In the genomic region with DNA sequence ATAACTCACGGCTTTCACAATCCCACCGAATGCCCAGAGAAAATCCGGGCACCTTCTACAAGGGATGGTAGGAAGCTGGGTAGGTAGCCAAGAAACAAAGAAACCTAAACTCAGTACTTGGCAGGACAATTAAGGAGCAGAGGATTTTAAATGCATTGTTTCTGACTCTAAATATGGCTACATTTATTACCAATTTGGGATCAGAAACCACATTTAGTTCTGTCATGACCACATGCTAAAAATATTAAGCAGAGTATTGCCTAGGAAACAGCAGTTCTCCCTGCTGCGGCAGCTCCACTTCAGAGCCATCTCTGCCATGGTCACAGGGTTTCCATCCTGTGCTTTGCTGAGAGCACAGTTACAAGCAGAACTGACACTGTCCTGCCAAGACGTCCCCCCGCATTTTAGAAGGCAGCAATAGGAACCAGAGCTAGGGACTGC, we compare ENCODE assay signal across 12 cellular contexts. TPM values are rescaled to one million over a fixed set of nuclear protein-coding genes. Genes with fewer than 3 reads are reported as not detected.
DNase-seq lines count a peak whose midpoint lies in the region; TF ChIP-seq lines count a peak whose summit lies in the region.
"Had no signal": no experiment of that assay in that cellular context is flagged by ENCODE, and none has a peak within 500 bp of the region (broad histone marks: within the 10 kb centered on the region; RNA-seq: fewer than 3 reads in every experiment).

No MANE protein-coding gene starts in this region.

- H3K27me3 Mint-ChIP-seq in MCF 10A (ENCODE audit: insufficient read depth, unreplicated experiment), result no peaks in the 10 kb centered on the region
- H3K27me3 Mint-ChIP-seq: activated CD4-positive, alpha-beta memory T cell treated with anti-CD3 and anti-CD28 coated beads, Interleukin-2, amount 10 ng/mL, durations not matched to agents 7 days and 5 days had no signal

- POLR2A ChIA-PET in MCF 10A (lab: Yijun Ruan, JAX), result interaction anchor here (1.4 kb wide), 1 partner anchor 10 kb away, joined by 5 read pairs; no protein-coding TSS in a partner anchor

- no peak overlapping the region for H2BK120ac ChIP-seq in mesenchymal stem cell (ENCODE audit: low read depth, low read length)

- 82% methylated on average over 6 of the region's 6 CpGs for WGBS in mesenchymal stem cell

- H3K9me3 Mint-ChIP-seq in MCF 10A (ENCODE audit: unreplicated experiment), result no peaks in the 10 kb centered on the region
- H3K9me3 Mint-ChIP-seq: activated CD4-positive, alpha-beta memory T cell treated with anti-CD3 and anti-CD28 coated beads, Interleukin-2, amount 10 ng/mL, durations not matched to agents 7 days and 5 days had no signal

- TF ChIP-seq CTCF in breast epithelium (IDR thresholded peaks at IDR 0.05) (no peak), MCF 10A (IDR thresholded peaks at IDR 0.05; ENCODE audit: unreplicated experiment) (no peak), uterus (IDR thresholded peaks at IDR 0.05) (no peak), brain microvascular endothelial cell (IDR thresholded peaks at IDR 0.05; ENCODE audit: low read depth, low read length, missing control alignments) (no peak)

- no peaks in the 10 kb centered on the region for H3K9me3 ChIP-seq in breast epithelium
- H3K9me3 ChIP-seq in mesenchymal stem cell (ENCODE audit: control insufficient read depth, low read length), result no peaks in the 10 kb centered on the region
- no peaks in the 10 kb centered on the region for H3K9me3 ChIP-seq in uterus

- H2AK5ac ChIP-seq in mesenchymal stem cell (ENCODE audit: low read length, severe bottlenecking), result peak overlapping the region; percentile 84

- no peak overlapping the region for H3K4me3 Mint-ChIP-seq in MCF 10A (ENCODE audit: unreplicated experiment)
- H3K4me3 Mint-ChIP-seq: activated CD4-positive, alpha-beta memory T cell treated with anti-CD3 and anti-CD28 coated beads, Interleukin-2, amount 10 ng/mL, durations not matched to agents 7 days and 5 days had no signal

- BruUV-seq in MCF 10A (replicated peaks; lab: Mats Ljungman, UMichigan), result no TSS peak

- peaks cover 19% of the 10 kb centered on the region for H3K79me1 ChIP-seq in mesenchymal stem cell (replicated peaks; ENCODE audit: low read length, poor library complexity, severe bottlenecking)

- peak overlapping the region; percentile 1 for H4K8ac ChIP-seq in mesenchymal stem cell (ENCODE audit: low read length)

- peak overlapping the region; percentile 87 for H3K9ac ChIP-seq in mesenchymal stem cell (ENCODE audit: low read length)

- H2AFZ ChIP-seq in mesenchymal stem cell (ENCODE audit: low read depth, low read length), result no peak overlapping the region

- no peak overlapping the region for H4K91ac ChIP-seq in mesenchymal stem cell (ENCODE audit: low read length)

- H3K36me3 Mint-ChIP-seq in MCF 10A (ENCODE audit: insufficient read depth, unreplicated experiment), result peaks cover 11% of the 10 kb centered on the region

- peaks cover 24% of the 10 kb centered on the region for H3K4me1 Mint-ChIP-seq in MCF 10A (ENCODE audit: insufficient read depth, unreplicated experiment)

- H3K4me3 ChIP-seq in breast epithelium (no peak overlapping the region), mesenchymal stem cell (ENCODE audit: insufficient read depth in 1 of 2, low read depth in 1 of 2, low read length in 2 of 2) (no peak overlapping the region), uterus (no peak overlapping the region), brain microvascular endothelial cell (ENCODE audit: low read depth, low read length) (no peak overlapping the region)
- H3K4me3 ChIP-seq: cardiac muscle cell had no signal

- H3K4ac ChIP-seq in mesenchymal stem cell (ENCODE audit: low read depth in 1 of 2, low read length in 2 of 2), result no peak overlapping the region

- peak overlapping the region; percentile 69 for H3K27ac ChIP-seq in breast epithelium
- no peak overlapping the region for H3K27ac ChIP-seq in mesenchymal stem cell (ENCODE audit: low read length, poor library complexity, severe bottlenecking)
- H3K27ac ChIP-seq in uterus, result peak overlapping the region; percentile 70 to 81
- H3K27ac ChIP-seq in brain microvascular endothelial cell, result no peak overlapping the region
- H3K27ac ChIP-seq: cardiac muscle cell, RWPE1 had no signal

- in situ Hi-C loops in brain microvascular endothelial cell (cut with HindIII; ENCODE audit: low pct_ligation_motif_present, low sequenced_read_pairs), result no loop called here

- TF ChIP-seq POLR2A in breast epithelium (IDR thresholded peaks at IDR 0.05) (no peak), uterus (IDR thresholded peaks at IDR 0.05) (no peak)

- H3K4me1 ChIP-seq in breast epithelium, result peaks cover 0 to 26% of the 10 kb centered on the region in 2 donors
- H3K4me1 ChIP-seq in mesenchymal stem cell (ENCODE audit: control insufficient read depth, insufficient read depth, low read depth, low read length), result peaks cover 12% of the 10 kb centered on the region
- peaks cover 5 to 20% of the 10 kb centered on the region in 2 donors for H3K4me1 ChIP-seq in uterus

- CTCF ChIA-PET in MCF 10A (lab: Yijun Ruan, JAX), result interaction anchor here (0.5 to 1.2 kb wide), 5 partner anchors 31 to 1187 kb away, joined by 3 to 4 read pairs (median 4); no protein-coding TSS in a partner anchor

- intact Hi-C loops in breast epithelium (cut with DNase I; ENCODE audit: low total_unique reads), result no loop called here
- intact Hi-C loops in MCF 10A (cut with micrococcal nuclease), result no loop called here
- intact Hi-C loops in uterus (cut with DNase I; ENCODE audit: low total_unique reads), result no loop called here

- no peak overlapping the region for H3K23ac ChIP-seq in mesenchymal stem cell (ENCODE audit: low read length in 2 of 2)

- H2BK15ac ChIP-seq in mesenchymal stem cell (ENCODE audit: low read depth, poor library complexity, severe bottlenecking), result no peak overlapping the region

- H3K18ac ChIP-seq in mesenchymal stem cell (ENCODE audit: low read depth in 1 of 2, low read length in 2 of 2), result peak overlapping the region in 1 of 2 experiments; percentile 61

- no peak overlapping the region for H2BK5ac ChIP-seq in mesenchymal stem cell (ENCODE audit: low read depth, low read length, poor library complexity, severe bottlenecking)

- no peak overlapping the region for H3K27ac Mint-ChIP-seq in MCF 10A (ENCODE audit: low read depth, unreplicated experiment)
- H3K27ac Mint-ChIP-seq: activated CD4-positive, alpha-beta memory T cell treated with anti-CD3 and anti-CD28 coated beads, Interleukin-2, amount 10 ng/mL, durations not matched to agents 7 days and 5 days had no signal

- no peak overlapping the region for H3K14ac ChIP-seq in mesenchymal stem cell (ENCODE audit: low read length in 2 of 2)

- no peaks in the 10 kb centered on the region for H3K27me3 ChIP-seq in breast epithelium
- H3K27me3 ChIP-seq in mesenchymal stem cell (ENCODE audit: control insufficient read depth in 1 of 2, insufficient read depth in 1 of 2, low read length in 2 of 2), result no peaks in the 10 kb centered on the region
- H3K27me3 ChIP-seq in uterus, result no peaks in the 10 kb centered on the region
- H3K27me3 ChIP-seq in brain microvascular endothelial cell (replicated peaks), result no peaks in the 10 kb centered on the region
- H3K27me3 ChIP-seq: cardiac muscle cell had no signal

- H3K4me2 ChIP-seq in mesenchymal stem cell (ENCODE audit: low read length, poor library complexity, severe bottlenecking), result no peak overlapping the region

- H2BK12ac ChIP-seq in mesenchymal stem cell (ENCODE audit: low read length in 2 of 2), result no peak overlapping the region

- DNase-seq in breast epithelium (ENCODE audit: low spot score in 2 of 2) (peak in 1 of 2 donors; percentile 35), MCF 10A (ENCODE audit: unreplicated experiment) (no peak), cerebellum (ENCODE audit: low spot score) (peak; percentile 45), mesenchymal stem cell (no peak), uterus (peak in 1 of 2 donors; percentile 30), SK-N-DZ (ENCODE audit: low spot score) (no peak), brain microvascular endothelial cell (no peak)
- no peak for DNase-seq in stimulated activated CD4-positive, alpha-beta T cell treated with anti-CD3 and anti-CD28 coated beads, Interleukin-4, amount 100 ng/mL, for 1 hour
- DNase-seq: activated CD4-positive, alpha-beta memory T cell treated with anti-CD3 and anti-CD28 coated beads, Interleukin-2, amount 10 ng/mL, durations not matched to agents 7 days and 5 days; NCI-H1436 had no signal

- H3K36me3 ChIP-seq in breast epithelium, result no peaks in the 10 kb centered on the region
- no peaks in the 10 kb centered on the region for H3K36me3 ChIP-seq in mesenchymal stem cell (ENCODE audit: control insufficient read depth in 1 of 2, insufficient read depth in 2 of 2, low read depth in 1 of 2, low read length in 2 of 2)
- no peaks in the 10 kb centered on the region for H3K36me3 ChIP-seq in uterus
- H3K36me3 ChIP-seq in brain microvascular endothelial cell (replicated peaks), result no peaks in the 10 kb centered on the region
- H3K36me3 ChIP-seq: cardiac muscle cell had no signal

RNA-seq across cellular contexts. Expression of gene SIL1, which starts 57.5 kb away (rescaled TPM):
- 10 to 100 TPM; 29.9 to 63.9 (median 48.2) TPM for total RNA-seq in breast epithelium
- 114 and 175 TPM in 2 replicates for total RNA-seq in MCF 10A (2022)
- 15.2 TPM for total RNA-seq in cerebellum
- 53.2 TPM for polyA plus RNA-seq in mesenchymal stem cell (2013, experiment 1 of 2)
- 52.4 TPM for polyA plus RNA-seq in mesenchymal stem cell (2013, experiment 2 of 2)
- total RNA-seq in uterus, result 100 to 1,000 TPM in 1 of 4 donors, 10 to 100 TPM in 3; 17.4 to 122 (median 58.3) TPM
- polyA plus RNA-seq in SK-N-DZ (2014; cell fraction: cytosol; rRNA removed), result 18.4 and 19.5 TPM in 2 replicates
- polyA plus RNA-seq in SK-N-DZ (2014; cell fraction: nucleus; rRNA removed), result 10.3 and 13.1 TPM in 2 replicates

Comparison
In these comparisons a context has a peak if more than half of its experiments do, and no peak if none do; other contexts are left out.
1. H3K27ac ChIP-seq: peak in breast epithelium (2 of 2) and uterus (2 of 2); none in mesenchymal stem cell (single experiment) and brain microvascular endothelial cell (single experiment).